Comparison of ENCODE assay signal across 14 cellular contexts in genomic region chr17:55463600-55463999, GRCh38. TPM values are rescaled to one million over a fixed set of nuclear protein-coding genes. Genes with fewer than 3 reads are reported as not detected.
DNase-seq lines count a peak whose midpoint lies in the region; ATAC-seq and TF ChIP-seq lines count a peak whose summit lies in the region.
"Had no signal": no experiment of that assay in that cellular context is flagged by ENCODE, and none has a peak within 500 bp of the region (broad histone marks: within the 10 kb centered on the region; RNA-seq: fewer than 3 reads in every experiment).

No MANE protein-coding gene starts in this region.

- H3K79me2 ChIP-seq in DOHH2 (ENCODE audit: control insufficient read depth, low read length) (no peaks in the 10 kb centered on the region), MM.1S (ENCODE audit: low read length) (no peaks in the 10 kb centered on the region)

- H3K36me3 ChIP-seq in DOHH2 (ENCODE audit: control insufficient read depth, low read length) (no peaks in the 10 kb centered on the region), MM.1S (replicated peaks; ENCODE audit: insufficient read depth, low read length) (no peaks in the 10 kb centered on the region)

- H3K27ac ChIP-seq in DOHH2 (ENCODE audit: low read depth, low read length) (no peak overlapping the region), MM.1S (ENCODE audit: low read length) (no peak overlapping the region), right cardiac atrium (ENCODE audit: low read length) (no peak overlapping the region)

- H2AFZ ChIP-seq in MM.1S (ENCODE audit: low read length) = no peak overlapping the region

- H3K4me1 ChIP-seq in DOHH2 (ENCODE audit: control insufficient read depth, low read length) (peaks cover 31% of the 10 kb centered on the region), MM.1S (ENCODE audit: low read length) (no peaks in the 10 kb centered on the region), right cardiac atrium (ENCODE audit: control insufficient read depth, insufficient read depth, low read length) (no peaks in the 10 kb centered on the region)

- DNase-seq in MM.1S (peak; percentile 61), SHP77 (lab: John Stamatoyannopoulos, UW) (no peak), DMS79 (lab: John Stamatoyannopoulos, UW) (no peak), right cardiac atrium (no peak), DMS 273 treated with DMSO at 0.1 percent for 48 hours (lab: John Stamatoyannopoulos, UW) (no peak)
- DNase-seq: activated CD4-positive, alpha-beta memory T cell treated with anti-CD3 and anti-CD28 coated beads, Interleukin-2, amount 10 ng/mL, durations not matched to agents 7 days and 5 days; AML-193; amygdala; effector memory CD4-positive, alpha-beta T cell; NCI-H226 had no signal

- H3K4me2 ChIP-seq in DOHH2 (ENCODE audit: low read length) (peak overlapping the region; percentile 32), MM.1S (ENCODE audit: low read depth, low read length) (no peak overlapping the region)

- peak; percentile 55 for ATAC-seq in GM19328 (IDR thresholded peaks at IDR 0.05; ENCODE audit: unreplicated experiment)
- peak; percentile 74 for ATAC-seq in HG02759 (IDR thresholded peaks at IDR 0.05; ENCODE audit: unreplicated experiment)
- ATAC-seq in right cardiac atrium = no peak

- 62% methylated on average over 2 of the region's 2 CpGs for WGBS in right cardiac atrium

- H4K20me1 ChIP-seq in DOHH2 (ENCODE audit: control insufficient read depth, insufficient read depth, low read depth, low read length) (no peaks in the 10 kb centered on the region), MM.1S (ENCODE audit: insufficient read depth, low read length) (no peaks in the 10 kb centered on the region)

- no peaks in the 10 kb centered on the region for H3K9me2 ChIP-seq in DOHH2 (replicated peaks; ENCODE audit: control insufficient read depth, low read length)
- H3K9me2 ChIP-seq in MM.1S (replicated peaks; ENCODE audit: insufficient read depth, low read length) = no peaks in the 10 kb centered on the region

- H3K4me3 ChIP-seq in DOHH2 (ENCODE audit: low read length) (no peak overlapping the region), MM.1S (ENCODE audit: low read length) (no peak overlapping the region), right cardiac atrium (ENCODE audit: low read length) (no peak overlapping the region)

- H3F3A ChIP-seq in DOHH2 (ENCODE audit: control insufficient read depth, insufficient read depth) (peaks cover 9% of the 10 kb centered on the region; the same call in 1 of the 2 replicates), MM.1S (ENCODE audit: insufficient read depth, low read length) (no peaks in the 10 kb centered on the region)

- H3K9me3 ChIP-seq in DOHH2 (ENCODE audit: control insufficient read depth, insufficient read depth, low read length) = no peaks in the 10 kb centered on the region
- no peaks in the 10 kb centered on the region for H3K9me3 ChIP-seq in MM.1S (replicated peaks; ENCODE audit: insufficient read depth, low read length)
- H3K9me3 ChIP-seq in right cardiac atrium (ENCODE audit: control insufficient read depth, low read length) = no peaks in the 10 kb centered on the region

- intact Hi-C loops in right cardiac atrium (cut with DNase I) = no loop called here

- TF ChIP-seq CTCF in DOHH2 (IDR thresholded peaks at IDR 0.05; ENCODE audit: low read depth, low read length, poor library complexity, severe bottlenecking) = no peak
- TF ChIP-seq CTCF in MM.1S (IDR thresholded peaks at IDR 0.05; ENCODE audit: low read length) = no peak

- H3K9ac ChIP-seq in MM.1S (ENCODE audit: low read length) = no peak overlapping the region

- H3K27me3 ChIP-seq in DOHH2 (ENCODE audit: control insufficient read depth, low read length) (no peaks in the 10 kb centered on the region), MM.1S (replicated peaks; ENCODE audit: insufficient read depth, low read length) (no peaks in the 10 kb centered on the region), right cardiac atrium (ENCODE audit: control insufficient read depth, insufficient read depth) (no peaks in the 10 kb centered on the region)

RNA-seq across cellular contexts. Expression of gene MMD, which starts 42.0 kb away (rescaled TPM):
- total RNA-seq in right cardiac atrium = 10 to 100 TPM; 10.3 to 19.0 (median 11.5) TPM
- polyA plus RNA-seq in right cardiac atrium = 10.5 TPM

RNA-seq across cellular contexts. Expression of gene SMIM36, which starts 47.7 kb away (rescaled TPM):
- total RNA-seq in right cardiac atrium = not detected
- polyA plus RNA-seq in right cardiac atrium = not detected
- total RNA-seq: activated CD4-positive, alpha-beta memory T cell treated with anti-CD3 and anti-CD28 coated beads, Interleukin-2, amount 10 ng/mL, durations not matched to agents 7 days and 5 days; mesenteric fat pad had no signal

Comparison
In these comparisons a context has a peak if more than half of its experiments do, and no peak if none do; other contexts are left out.
1. ATAC-seq: peak in GM19328 (single experiment) and HG02759 (single experiment); none in right cardiac atrium (0 of 2).